12 cellular contexts compared by ENCODE assay signal in the genomic region with DNA sequence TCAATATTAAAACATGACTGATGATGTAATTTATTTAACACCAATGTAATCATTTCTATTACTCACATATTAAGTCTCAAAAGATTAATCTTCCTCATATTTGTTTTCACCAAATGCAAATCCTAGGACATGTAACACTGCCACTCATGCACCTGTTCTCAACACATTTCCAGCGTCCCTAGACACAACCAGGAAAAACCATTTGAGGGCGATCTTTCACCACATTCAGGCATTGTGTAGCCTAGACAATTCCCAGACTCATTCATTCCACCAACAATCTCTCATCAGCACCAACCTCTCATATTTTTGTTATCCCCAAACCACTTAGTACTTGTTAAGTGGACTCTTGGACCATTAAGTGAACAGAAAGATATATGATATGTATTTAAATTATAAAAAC.
DNase-seq lines count a peak whose midpoint lies in the region; ATAC-seq, FAIRE-seq and TF ChIP-seq lines count a peak whose summit lies in the region.
"Had no signal": no experiment of that assay in that cellular context is flagged by ENCODE, and none has a peak within 500 bp of the region (broad histone marks: within the 10 kb centered on the region; RNA-seq: fewer than 3 reads in every experiment).

No MANE protein-coding gene starts in this region.

- H3K18ac ChIP-seq in neuronal stem cell (ENCODE audit: low read length) = no peak overlapping the region

- no peaks in the 10 kb centered on the region for H3K4me1 Mint-ChIP-seq in WTC11
- H3K4me1 Mint-ChIP-seq: activated naive CD8-positive, alpha-beta T cell treated with anti-CD3 and anti-CD28 coated beads, Interleukin-2, amount 10 ng/mL, durations not matched to agents 7 days and 5 days had no signal

- H2BK5ac ChIP-seq in neuronal stem cell (ENCODE audit: low read length) = no peak overlapping the region

- no peak overlapping the region for H3K23ac ChIP-seq in neuronal stem cell (ENCODE audit: low read depth, low read length, poor library complexity)

- no peak overlapping the region for H3K27ac Mint-ChIP-seq in WTC11
- H3K27ac Mint-ChIP-seq: activated naive CD8-positive, alpha-beta T cell treated with anti-CD3 and anti-CD28 coated beads, Interleukin-2, amount 10 ng/mL, durations not matched to agents 7 days and 5 days had no signal

- POLR2A ChIA-PET in WTC11 (lab: Charles Lee) = no interaction called here

- TF ChIP-seq POLR2A in uterus (IDR thresholded peaks at IDR 0.05) = no peak

- H3K9me3 ChIP-seq in cardiac muscle cell (ENCODE audit: low read depth) (no peaks in the 10 kb centered on the region), small intestine (ENCODE audit: control insufficient read depth, low read depth) (no peaks in the 10 kb centered on the region), uterus (no peaks in the 10 kb centered on the region), neuronal stem cell (replicated peaks in 1 of 2; ENCODE audit: control insufficient read depth in 2 of 2, insufficient read depth in 1 of 2, low read depth in 1 of 2, low read length in 2 of 2) (no peaks in the 10 kb centered on the region)

- no peak overlapping the region for H3K9ac ChIP-seq in neuronal stem cell (ENCODE audit: low read depth, low read length, poor library complexity)

- no peaks in the 10 kb centered on the region for H3K36me3 Mint-ChIP-seq in WTC11

- no peak overlapping the region for H2BK120ac ChIP-seq in neuronal stem cell (ENCODE audit: low read depth, low read length)

- no peaks in the 10 kb centered on the region for H3K4me1 ChIP-seq in cardiac muscle cell (ENCODE audit: low read depth)
- no peaks in the 10 kb centered on the region for H3K4me1 ChIP-seq in small intestine (ENCODE audit: control insufficient read depth in 2 of 2, insufficient read depth in 1 of 2, low read depth in 1 of 2, low read length in 1 of 2)
- no peaks in the 10 kb centered on the region for H3K4me1 ChIP-seq in uterus
- H3K4me1 ChIP-seq in neuronal stem cell (ENCODE audit: control insufficient read depth in 2 of 2, insufficient read depth in 1 of 2, low read depth in 1 of 2, low read length in 2 of 2) = peaks cover 7 to 8% of the 10 kb centered on the region in 2 donors

- no peak overlapping the region for H2BK15ac ChIP-seq in neuronal stem cell (ENCODE audit: low read length)

- no peaks in the 10 kb centered on the region for H3K27me3 Mint-ChIP-seq in WTC11 (ENCODE audit: low read depth)

- H3K36me3 ChIP-seq in cardiac muscle cell (no peaks in the 10 kb centered on the region), small intestine (ENCODE audit: control insufficient read depth in 2 of 2, insufficient read depth in 2 of 2, low read length in 2 of 2) (no peaks in the 10 kb centered on the region), uterus (no peaks in the 10 kb centered on the region), neuronal stem cell (replicated peaks in 1 of 2; ENCODE audit: control insufficient read depth in 2 of 2, insufficient read depth in 2 of 2, low read length in 2 of 2) (no peaks in the 10 kb centered on the region)

- no peak overlapping the region for H4K8ac ChIP-seq in neuronal stem cell (ENCODE audit: low read depth, low read length)

- H3K4me3 Mint-ChIP-seq in WTC11 = no peak overlapping the region
- H3K4me3 Mint-ChIP-seq: activated naive CD8-positive, alpha-beta T cell treated with anti-CD3 and anti-CD28 coated beads, Interleukin-2, amount 10 ng/mL, durations not matched to agents 7 days and 5 days had no signal

- no peak overlapping the region for H3K27ac ChIP-seq in cardiac muscle cell
- H3K27ac ChIP-seq in small intestine (ENCODE audit: low read depth in 1 of 2, low read length in 1 of 2) = no peak overlapping the region
- H3K27ac ChIP-seq in uterus = no peak overlapping the region
- no peak overlapping the region for H3K27ac ChIP-seq in neuronal stem cell (replicated peaks; ENCODE audit: low read length)
- H3K27ac ChIP-seq: epithelial cell of prostate had no signal

- H3K9me3 Mint-ChIP-seq in WTC11 = 0 out of 2 replicates have a peak, but pooled peaks cover 3% of the 10 kb centered on the region
- H3K9me3 Mint-ChIP-seq: activated naive CD8-positive, alpha-beta T cell treated with anti-CD3 and anti-CD28 coated beads, Interleukin-2, amount 10 ng/mL, durations not matched to agents 7 days and 5 days had no signal

- intact Hi-C loops in Right ventricle myocardium superior (cut with DNase I) (no loop called here), uterus (cut with DNase I; ENCODE audit: low total_unique reads) (no loop called here)

- H2BK12ac ChIP-seq in neuronal stem cell (ENCODE audit: low read length) = no peak overlapping the region

- H3K14ac ChIP-seq in neuronal stem cell (ENCODE audit: low read length) = no peak overlapping the region

- no peak overlapping the region for H4K91ac ChIP-seq in neuronal stem cell (ENCODE audit: low read depth, low read length, poor library complexity)

- DNase-seq in cardiac muscle cell (ENCODE audit: low read depth in 1 of 2, low spot score in 1 of 2) (peak; percentile 3 to 50), Right ventricle myocardium superior (no peak), NCI-H2029 treated with DMSO at 0.1 percent for 48 hours (lab: John Stamatoyannopoulos, UW) (peak; percentile 65), WTC11 (ENCODE audit: low spot score) (no peak), small intestine (peak; percentile 15), uterus (no peak), neuronal stem cell (ENCODE audit: low spot score) (no peak)
- DNase-seq: activated CD4-positive, alpha-beta T cell treated with anti-CD3 and anti-CD28 coated beads, Interleukin-2, amount 50 U/mL, for 48 hours; activated naive CD8-positive, alpha-beta T cell treated with anti-CD3 and anti-CD28 coated beads, Interleukin-2, amount 10 ng/mL, durations not matched to agents 7 days and 5 days had no signal

- no peak overlapping the region for H3K4me3 ChIP-seq in cardiac muscle cell
- H3K4me3 ChIP-seq in small intestine (ENCODE audit: low read depth in 1 of 2, low read length in 2 of 2) = no peak overlapping the region
- H3K4me3 ChIP-seq in uterus = no peak overlapping the region
- H3K4me3 ChIP-seq in neuronal stem cell (ENCODE audit: low read length in 2 of 2) = no peak overlapping the region

- CTCF ChIA-PET in WTC11 (lab: Charles Lee) = no interaction called here

- no peak for FAIRE-seq in small intestine (lab: Jason Lieb, UNC)
- FAIRE-seq: H54 had no signal

- no peak overlapping the region for H3K4ac ChIP-seq in neuronal stem cell (ENCODE audit: low read length)

- ATAC-seq in Right ventricle myocardium superior (ENCODE audit: poor library complexity) = no peak
- ATAC-seq in WTC11 = peak; percentile 77
- ATAC-seq in HG03571 (IDR thresholded peaks at IDR 0.05; ENCODE audit: unreplicated experiment) = no peak

- 39 to 43% (median 41%) methylated on average over 2 of the region's 2 CpGs for WGBS in small intestine, 3 donors
- no CpG with 5 or more reads among the region's 2 CpGs for WGBS in neuronal stem cell (ENCODE audit: extremely low coverage in 2 of 2, insufficient read length in 2 of 2, insufficient replicate concordance in 1 of 2), 2 donors

- H3K27me3 ChIP-seq in cardiac muscle cell = no peaks in the 10 kb centered on the region
- no peaks in the 10 kb centered on the region for H3K27me3 ChIP-seq in small intestine (ENCODE audit: control insufficient read depth in 2 of 2, insufficient read depth in 2 of 2, low read length in 2 of 2)
- H3K27me3 ChIP-seq in uterus = no peaks in the 10 kb centered on the region
- no peaks in the 10 kb centered on the region for H3K27me3 ChIP-seq in neuronal stem cell (ENCODE audit: control insufficient read depth in 3 of 3, insufficient read depth in 3 of 3, low read depth in 1 of 3, low read length in 3 of 3)

- TF ChIP-seq CTCF in cardiac muscle cell (IDR thresholded peaks at IDR 0.05; ENCODE audit: low read depth, low read length) (no peak), WTC11 (IDR thresholded peaks at IDR 0.05) (no peak), uterus (IDR thresholded peaks at IDR 0.05) (no peak)

- no peak overlapping the region for H2AK5ac ChIP-seq in neuronal stem cell (ENCODE audit: low read depth, low read length)

- no peak overlapping the region for H3K4me2 ChIP-seq in neuronal stem cell (ENCODE audit: insufficient read depth, low read length, poor library complexity, severe bottlenecking)

- no peak overlapping the region for H2AFZ ChIP-seq in neuronal stem cell (ENCODE audit: low read length)

- H3K79me1 ChIP-seq in neuronal stem cell (ENCODE audit: low read depth, low read length) = no peaks in the 10 kb centered on the region

TF ChIP-seq in WTC11, 78 proteins besides CTCF, POLR2A, EP300 and RAD21:
- TF ChIP-seq NR1H2 (CRISPR knock-in tag; IDR thresholded peaks at IDR 0.05) = no peak
- TF ChIP-seq, protein P1, sequence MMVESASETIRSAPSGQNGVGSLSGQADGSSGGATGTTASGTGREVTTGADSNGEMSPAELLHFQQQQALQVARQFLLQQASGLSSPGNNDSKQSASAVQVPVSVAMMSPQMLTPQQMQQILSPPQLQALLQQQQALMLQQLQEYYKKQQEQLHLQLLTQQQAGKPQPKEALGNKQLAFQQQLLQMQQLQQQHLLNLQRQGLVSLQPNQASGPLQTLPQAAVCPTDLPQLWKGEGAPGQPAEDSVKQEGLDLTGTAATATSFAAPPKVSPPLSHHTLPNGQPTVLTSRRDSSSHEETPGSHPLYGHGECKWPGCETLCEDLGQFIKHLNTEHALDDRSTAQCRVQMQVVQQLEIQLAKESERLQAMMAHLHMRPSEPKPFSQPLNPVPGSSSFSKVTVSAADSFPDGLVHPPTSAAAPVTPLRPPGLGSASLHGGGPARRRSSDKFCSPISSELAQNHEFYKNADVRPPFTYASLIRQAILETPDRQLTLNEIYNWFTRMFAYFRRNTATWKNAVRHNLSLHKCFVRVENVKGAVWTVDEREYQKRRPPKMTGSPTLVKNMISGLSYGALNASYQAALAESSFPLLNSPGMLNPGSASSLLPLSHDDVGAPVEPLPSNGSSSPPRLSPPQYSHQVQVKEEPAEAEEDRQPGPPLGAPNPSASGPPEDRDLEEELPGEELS (CRISPR knock-in tag; IDR thresholded peaks at IDR 0.05) = no peak
- no peak for TF ChIP-seq ZNF138 (CRISPR knock-in tag; conservative IDR thresholded peaks at IDR 0.05)
- no peak for TF ChIP-seq OVOL2 (CRISPR knock-in tag; IDR thresholded peaks at IDR 0.05; ENCODE audit: borderline replicate concordance)

Comparison
In these comparisons a context has a peak if more than half of its experiments do, and no peak if none do; other contexts are left out.
1. DNase-seq: peak in cardiac muscle cell (2 of 2), NCI-H2029 treated with DMSO at 0.1 percent for 48 hours (single experiment) and small intestine (single experiment); none in Right ventricle myocardium superior (single experiment), WTC11 (single experiment), uterus (0 of 2) and neuronal stem cell (single experiment).